9 cellular contexts compared by ENCODE assay signal in the genomic region with DNA sequence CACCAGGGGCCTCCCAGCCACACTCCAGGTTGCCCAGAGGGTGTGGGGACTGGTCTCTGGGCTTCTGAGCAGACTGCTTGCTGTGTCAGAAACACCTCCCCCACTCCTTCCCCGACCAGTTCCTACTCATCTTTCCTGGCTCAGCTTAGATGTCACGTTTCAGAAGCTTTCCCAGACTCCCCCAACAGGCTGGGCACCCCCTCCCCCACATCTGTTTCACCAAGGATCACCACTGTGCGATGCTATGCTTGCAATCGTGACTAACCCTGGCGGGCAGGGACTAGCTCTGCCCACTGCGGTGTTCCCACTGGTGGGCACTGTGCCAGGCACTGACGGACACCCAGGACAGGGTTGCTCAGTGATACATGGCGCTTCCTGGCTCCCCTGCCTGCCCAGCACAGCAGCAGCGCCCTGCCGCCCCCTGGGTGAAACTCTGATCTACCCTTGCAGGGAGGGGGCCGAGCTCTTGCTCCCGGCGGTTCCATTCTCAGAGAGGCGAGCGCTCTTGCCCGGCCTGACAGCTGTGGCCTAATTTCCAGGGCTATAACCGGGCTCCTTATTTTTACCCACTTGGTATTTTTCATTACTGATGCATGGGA. TPM values are rescaled to one million over a fixed set of nuclear protein-coding genes. Genes with fewer than 3 reads are reported as not detected.
DNase-seq lines count a peak whose midpoint lies in the region; ATAC-seq, FAIRE-seq and TF ChIP-seq lines count a peak whose summit lies in the region.
"Had no signal": no experiment of that assay in that cellular context is flagged by ENCODE, and none has a peak within 500 bp of the region (broad histone marks: within the 10 kb centered on the region; RNA-seq: fewer than 3 reads in every experiment).

No MANE protein-coding gene starts in this region.

- no peaks in the 10 kb centered on the region for H3K27me3 ChIP-seq in K562 (ENCODE audit: control insufficient read depth in 2 of 2, insufficient read depth in 2 of 2, low read length in 2 of 2)
- H3K27me3 ChIP-seq in testis = no peaks in the 10 kb centered on the region

- in situ Hi-C loops in K562 (cut with MboI) = no loop called here

- ATAC-seq in K562 (peak; percentile 64), GM21619 (IDR thresholded peaks at IDR 0.05; ENCODE audit: unreplicated experiment) (no peak)

- no peak overlapping the region for H3K27ac Mint-ChIP-seq in activated CD4-positive, alpha-beta T cell treated with anti-CD3 and anti-CD28 coated beads, Interleukin-2, amount 10 ng/mL, durations not matched to agents 7 days and 5 days
- no peak overlapping the region for H3K27ac Mint-ChIP-seq in Calu3 (ENCODE audit: unreplicated experiment)
- H3K27ac Mint-ChIP-seq: B cell had no signal

- 79% methylated on average over 17 of the region's 17 CpGs for WGBS in K562 (ENCODE audit: insufficient coverage, low coverage, missing lambda C conversion rate)
- 47 to 68% methylated on average over 17 of the region's 17 CpGs for WGBS in testis, 2 donors

- no peak overlapping the region for H3K4me2 ChIP-seq in K562 (ENCODE audit: insufficient read depth, low read length)

- TF ChIP-seq CTCF in K562 (IDR thresholded peaks at IDR 0.05 in 2 of 3, conservative IDR thresholded peaks at IDR 0.05 in 1 of 3; ENCODE audit: insufficient read depth in 2 of 3, low read depth in 1 of 3, low read length in 3 of 3) = no peak
- no peak for TF ChIP-seq CTCF in kidney (IDR thresholded peaks at IDR 0.05; ENCODE audit: borderline replicate concordance, extremely low read depth, insufficient read depth)
- TF ChIP-seq CTCF in testis (IDR thresholded peaks at IDR 0.05) = no peak
- TF ChIP-seq CTCF in Calu3 (IDR thresholded peaks at IDR 0.05; ENCODE audit: unreplicated experiment) = no peak

- no peaks in the 10 kb centered on the region for H4K20me1 ChIP-seq in K562 (replicated peaks; ENCODE audit: control insufficient read depth, insufficient read depth, low read length)

- peaks cover 12% of the 10 kb centered on the region for H3K36me3 Mint-ChIP-seq in activated CD4-positive, alpha-beta T cell treated with anti-CD3 and anti-CD28 coated beads, Interleukin-2, amount 10 ng/mL, durations not matched to agents 7 days and 5 days (ENCODE audit: low read depth)
- peaks cover 12% of the 10 kb centered on the region for H3K36me3 Mint-ChIP-seq in Calu3 (ENCODE audit: insufficient read depth, unreplicated experiment)

- DNase-seq in NCI-H2171 treated with DMSO at 0.1 percent for 48 hours (lab: John Stamatoyannopoulos, UW) (peak; percentile 59), NCI-H2171 (lab: John Stamatoyannopoulos, UW) (no peak), K562 (ENCODE audit: extremely low read depth in 1 of 4, low spot score in 3 of 4) (peak in 2 of 4 experiments; percentile 24 to 29), kidney (peak; percentile 97), testis (peak; percentile 68), Calu3 (no peak)
- DNase-seq in activated CD4-positive, alpha-beta T cell treated with anti-CD3 and anti-CD28 coated beads, Interleukin-2, amount 10 ng/mL, durations not matched to agents 7 days and 5 days = no peak

- H3K9me1 ChIP-seq in K562 (ENCODE audit: control insufficient read depth, insufficient read depth, low read length) = peaks cover 3% of the 10 kb centered on the region

- BruUV-seq in K562 (replicated peaks; lab: Mats Ljungman, UMichigan) (no TSS peak), Calu3 (replicated peaks; lab: Mats Ljungman, UMichigan) (no TSS peak)

- intact Hi-C loops in K562 (cut with micrococcal nuclease) (no loop called here), kidney (cut with DNase I) (no loop called here), testis (cut with DNase I; ENCODE audit: low total_unique reads) (no loop called here), Calu3 (cut with micrococcal nuclease; ENCODE audit: unreplicated experiment) (no loop called here)

- no peak for TF ChIP-seq RAD21 in K562 (CRISPR knock-in tag; conservative IDR thresholded peaks at IDR 0.05 in 1 of 2, IDR thresholded peaks at IDR 0.05 in 1 of 2)

- FAIRE-seq in K562 (lab: Jason Lieb, UNC) = no peak
- FAIRE-seq in kidney (lab: Jason Lieb, UNC) = no peak

- peaks cover 5% of the 10 kb centered on the region for H3K4me1 Mint-ChIP-seq in activated CD4-positive, alpha-beta T cell treated with anti-CD3 and anti-CD28 coated beads, Interleukin-2, amount 10 ng/mL, durations not matched to agents 7 days and 5 days
- no peaks in the 10 kb centered on the region for H3K4me1 Mint-ChIP-seq in Calu3 (ENCODE audit: low read depth, unreplicated experiment)
- H3K4me1 Mint-ChIP-seq: B cell had no signal

- H3K9ac ChIP-seq in K562 (ENCODE audit: insufficient read depth in 1 of 2, low read depth in 2 of 2, low read length in 2 of 2) (peak overlapping the region in 1 of 2 experiments; percentile 69; a peak in 2 of 4 replicates), kidney (ENCODE audit: low read length in 2 of 2) (peak overlapping the region in 1 of 2 donors; percentile 24)

- no peak overlapping the region for H3K4me3 Mint-ChIP-seq in activated CD4-positive, alpha-beta T cell treated with anti-CD3 and anti-CD28 coated beads, Interleukin-2, amount 10 ng/mL, durations not matched to agents 7 days and 5 days
- H3K4me3 Mint-ChIP-seq in Calu3 (ENCODE audit: low read depth, unreplicated experiment) = no peak overlapping the region
- H3K4me3 Mint-ChIP-seq: B cell had no signal

- H3K4me1 ChIP-seq in K562 (replicated peaks in 1 of 2; ENCODE audit: control insufficient read depth in 2 of 2, insufficient read depth in 2 of 2, low read length in 2 of 2) = peaks cover 2 to 11% of the 10 kb centered on the region in 2 experiments; a peak in 3 of 5 replicates
- peaks cover 36 to 47% of the 10 kb centered on the region in 2 donors for H3K4me1 ChIP-seq in kidney (ENCODE audit: control insufficient read depth in 1 of 2, insufficient read depth in 1 of 2, low read depth in 1 of 2, low read length in 2 of 2)
- peaks cover 23% of the 10 kb centered on the region for H3K4me1 ChIP-seq in testis

- no peak overlapping the region for H2AFZ ChIP-seq in K562 (ENCODE audit: low read depth, low read length)

- H3K9me3 Mint-ChIP-seq in activated CD4-positive, alpha-beta T cell treated with anti-CD3 and anti-CD28 coated beads, Interleukin-2, amount 10 ng/mL, durations not matched to agents 7 days and 5 days = no peaks in the 10 kb centered on the region
- H3K9me3 Mint-ChIP-seq in Calu3 (ENCODE audit: low read depth, unreplicated experiment) = no peaks in the 10 kb centered on the region

- H3K36me3 ChIP-seq in K562 (ENCODE audit: control insufficient read depth, insufficient read depth, low read length) (peaks cover 5% of the 10 kb centered on the region; the same call in 1 of the 3 replicates), kidney (ENCODE audit: control insufficient read depth in 1 of 2, insufficient read depth in 2 of 2, low read length in 2 of 2) (no peaks in the 10 kb centered on the region), testis (ENCODE audit: low read depth, missing control alignments) (no peaks in the 10 kb centered on the region)

- H3K27me3 Mint-ChIP-seq in activated CD4-positive, alpha-beta T cell treated with anti-CD3 and anti-CD28 coated beads, Interleukin-2, amount 10 ng/mL, durations not matched to agents 7 days and 5 days = no peaks in the 10 kb centered on the region
- no peaks in the 10 kb centered on the region for H3K27me3 Mint-ChIP-seq in Calu3 (ENCODE audit: unreplicated experiment)
- H3K27me3 Mint-ChIP-seq: B cell had no signal

- H3K9me3 ChIP-seq in K562 (replicated peaks; ENCODE audit: control insufficient read depth, insufficient read depth, low read depth, low read length) = no peaks in the 10 kb centered on the region
- H3K9me3 ChIP-seq in kidney (ENCODE audit: control insufficient read depth in 1 of 2, low read length in 2 of 2) = peaks cover 0 to 4% of the 10 kb centered on the region in 2 donors
- no peaks in the 10 kb centered on the region for H3K9me3 ChIP-seq in testis

- H3K4me3 ChIP-seq in K562 = no peak overlapping the region
- peak overlapping the region in 1 of 2 donors; percentile 23 for H3K4me3 ChIP-seq in kidney (ENCODE audit: low read length in 2 of 2)
- no peak overlapping the region for H3K4me3 ChIP-seq in testis

- no peaks in the 10 kb centered on the region for H3K79me2 ChIP-seq in K562 (ENCODE audit: control insufficient read depth, insufficient read depth, low read length)

- POLR2A ChIA-PET in K562 (lab: Yijun Ruan, JAX) = interaction anchor here (0.6 to 1.4 kb wide), 3 partner anchors 12 to 28 kb away, joined by 3 to 4 read pairs (median 3); no protein-coding TSS in a partner anchor
- POLR2A ChIA-PET in activated CD4-positive, alpha-beta T cell treated with anti-CD3 and anti-CD28 coated beads, Interleukin-2, amount 10 ng/mL, durations not matched to agents 7 days and 5 days (lab: Charles Lee) = no interaction called here

- H3K27ac ChIP-seq in K562 (ENCODE audit: extremely low read depth, low read depth, low read length) (no peak overlapping the region), kidney (ENCODE audit: low read depth in 2 of 2, low read length in 2 of 2) (peak overlapping the region; percentile 93 to 97), testis (peak overlapping the region; percentile 10 to 14)

- no peak for TF ChIP-seq EP300 in K562 (IDR thresholded peaks at IDR 0.05; ENCODE audit: low read length)

- CTCF ChIA-PET in K562 (lab: Yijun Ruan, JAX; ENCODE audit: low intra/inter-chr PET ratio) (no interaction called here), Calu3 (lab: Charles Lee) (no interaction called here)
- CTCF ChIA-PET in activated CD4-positive, alpha-beta T cell treated with anti-CD3 and anti-CD28 coated beads, Interleukin-2, amount 10 ng/mL, durations not matched to agents 7 days and 5 days (lab: Charles Lee) = interaction anchor here (1.2 kb wide), 1 partner anchor 14 kb away, joined by 4 read pairs; no protein-coding TSS in a partner anchor

- TF ChIP-seq POLR2A in K562 (conservative IDR thresholded peaks at IDR 0.05) (no peak), testis (IDR thresholded peaks at IDR 0.05) (no peak)

RNA-seq across cellular contexts. Expression of a gene that starts 29.4 kb away (rescaled TPM):
- total RNA-seq in K562 (2011; cell fraction: chromatin; rRNA removed; ENCODE audit: low replicate concordance) = 15.0 and 50.2 TPM in 2 replicates
- 41.7 and 44.2 TPM in 2 replicates for total RNA-seq in K562 (2011; cell fraction: nucleolus; rRNA removed)
- 20.2 and 24.3 TPM in 2 replicates for total RNA-seq in K562 (2011; cell fraction: nucleoplasm; rRNA removed)
- total RNA-seq in K562 (2014; rRNA removed) (15.4 and 22.4 TPM in 2 replicates), K562 (2014; rRNA removed; fragmentation: Illumina TruSeq; extraction: Trizol) (4.8 and 9.1 TPM in 2 replicates), K562 (2015; rRNA removed; fragmentation: Illumina TruSeq; extraction: Trizol) (20.6 and 24.2 TPM in 2 replicates), K562 (2021) (51.2 and 60.3 TPM in 2 replicates), kidney (33.0 TPM), testis (10 to 100 TPM; 25.6 to 28.7 TPM), Calu3 (2022) (27.1 and 28.3 TPM in 2 replicates)
- polyA plus RNA-seq in K562 (2011; rRNA removed) (16.9 and 21.5 TPM in 2 replicates), K562 (2014; fragmentation: Illumina TruSeq; extraction: Trizol) (36.2 and 45.7 TPM in 2 replicates), K562 (2014; fragmentation: Nextera tagmentation; extraction: Ambion mirVana) (under 1 TPM; 0.11 to 0.32 TPM), K562 (2014; rRNA removed) (31.1 and 46.9 TPM in 2 replicates), kidney (ENCODE audit: insufficient read depth, low read depth, low replicate concordance) (19.2 TPM), testis (ENCODE audit: insufficient read depth, low read depth, low replicate concordance) (24.6 TPM)
- polyA plus RNA-seq in K562 (2011; cell fraction: cytosol; rRNA removed) = 13.3 and 40.6 TPM in 2 replicates
- polyA plus RNA-seq in K562 (2011; cell fraction: nucleus; rRNA removed) = 40.9 and 91.6 TPM in 2 replicates
- 55.8 and 57.7 TPM in 2 replicates for polyA plus RNA-seq in K562 (2012)
- 6.7 and 12.5 TPM in 2 replicates for polyA minus RNA-seq in K562 (2011; rRNA and poly(A)+ RNA removed)
- polyA minus RNA-seq in K562 (2011; cell fraction: cytosol; rRNA and poly(A)+ RNA removed) = 27.2 and 41.8 TPM in 2 replicates
- 20.1 and 25.2 TPM in 2 replicates for polyA minus RNA-seq in K562 (2011; cell fraction: nucleus; rRNA and poly(A)+ RNA removed)
- total RNA-seq in activated CD4-positive, alpha-beta T cell treated with anti-CD3 and anti-CD28 coated beads, Interleukin-2, amount 10 ng/mL, durations not matched to agents 7 days and 5 days = 1 to 10 TPM; 7.1 to 9.2 TPM

Comparison
In these comparisons a context has a peak if more than half of its experiments do, and no peak if none do; other contexts are left out.
1. DNase-seq: peak in NCI-H2171 treated with DMSO at 0.1 percent for 48 hours (single experiment), kidney (single experiment) and testis (single experiment); none in NCI-H2171 (single experiment), activated CD4-positive, alpha-beta T cell treated with anti-CD3 and anti-CD28 coated beads, Interleukin-2, amount 10 ng/mL, durations not matched to agents 7 days and 5 days (single experiment) and Calu3 (single experiment).